ENCODE assay signal across 1 cellular context in the genomic region with DNA sequence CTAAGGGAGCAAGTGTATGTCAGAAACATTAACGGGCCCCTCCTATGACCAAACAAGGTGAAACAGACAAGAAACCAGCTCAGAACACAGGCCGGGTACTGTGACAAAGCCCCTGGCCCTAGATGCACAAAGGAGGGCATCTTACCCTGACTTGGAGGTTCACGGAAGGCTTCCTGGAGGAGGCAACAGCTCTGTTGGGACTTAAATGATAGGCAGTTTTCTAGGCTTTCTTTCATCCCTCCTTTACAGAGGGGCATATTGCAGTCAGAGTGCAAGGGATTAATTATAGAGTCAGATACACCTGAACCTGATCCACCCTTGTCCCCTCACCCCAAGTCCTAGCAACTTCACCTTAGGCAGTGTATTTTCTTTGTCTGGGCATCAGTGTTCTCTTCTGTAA.
TF ChIP-seq lines count a peak whose summit lies in the region.

No MANE protein-coding gene starts in this region.

TF ChIP-seq in HCT116, 20 proteins besides CTCF, POLR2A, EP300 and RAD21 (continued from another document):
- TF ChIP-seq, protein P1, sequence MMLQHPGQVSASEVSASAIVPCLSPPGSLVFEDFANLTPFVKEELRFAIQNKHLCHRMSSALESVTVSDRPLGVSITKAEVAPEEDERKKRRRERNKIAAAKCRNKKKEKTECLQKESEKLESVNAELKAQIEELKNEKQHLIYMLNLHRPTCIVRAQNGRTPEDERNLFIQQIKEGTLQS (IDR thresholded peaks at IDR 0.05) = no peak
- TF ChIP-seq SIN3A (IDR thresholded peaks at IDR 0.05; ENCODE audit: low read depth) (no peak), YY1 (IDR thresholded peaks at IDR 0.05; ENCODE audit: extremely low read depth, insufficient replicate concordance, low read depth, low read length) (no peak), FOSL1 (IDR thresholded peaks at IDR 0.05; ENCODE audit: low read depth) (no peak), EGR1 (IDR thresholded peaks at IDR 0.05; ENCODE audit: low read depth) (no peak), SRF (IDR thresholded peaks at IDR 0.05; ENCODE audit: low read depth) (no peak)
- TF ChIP-seq, protein P2, sequence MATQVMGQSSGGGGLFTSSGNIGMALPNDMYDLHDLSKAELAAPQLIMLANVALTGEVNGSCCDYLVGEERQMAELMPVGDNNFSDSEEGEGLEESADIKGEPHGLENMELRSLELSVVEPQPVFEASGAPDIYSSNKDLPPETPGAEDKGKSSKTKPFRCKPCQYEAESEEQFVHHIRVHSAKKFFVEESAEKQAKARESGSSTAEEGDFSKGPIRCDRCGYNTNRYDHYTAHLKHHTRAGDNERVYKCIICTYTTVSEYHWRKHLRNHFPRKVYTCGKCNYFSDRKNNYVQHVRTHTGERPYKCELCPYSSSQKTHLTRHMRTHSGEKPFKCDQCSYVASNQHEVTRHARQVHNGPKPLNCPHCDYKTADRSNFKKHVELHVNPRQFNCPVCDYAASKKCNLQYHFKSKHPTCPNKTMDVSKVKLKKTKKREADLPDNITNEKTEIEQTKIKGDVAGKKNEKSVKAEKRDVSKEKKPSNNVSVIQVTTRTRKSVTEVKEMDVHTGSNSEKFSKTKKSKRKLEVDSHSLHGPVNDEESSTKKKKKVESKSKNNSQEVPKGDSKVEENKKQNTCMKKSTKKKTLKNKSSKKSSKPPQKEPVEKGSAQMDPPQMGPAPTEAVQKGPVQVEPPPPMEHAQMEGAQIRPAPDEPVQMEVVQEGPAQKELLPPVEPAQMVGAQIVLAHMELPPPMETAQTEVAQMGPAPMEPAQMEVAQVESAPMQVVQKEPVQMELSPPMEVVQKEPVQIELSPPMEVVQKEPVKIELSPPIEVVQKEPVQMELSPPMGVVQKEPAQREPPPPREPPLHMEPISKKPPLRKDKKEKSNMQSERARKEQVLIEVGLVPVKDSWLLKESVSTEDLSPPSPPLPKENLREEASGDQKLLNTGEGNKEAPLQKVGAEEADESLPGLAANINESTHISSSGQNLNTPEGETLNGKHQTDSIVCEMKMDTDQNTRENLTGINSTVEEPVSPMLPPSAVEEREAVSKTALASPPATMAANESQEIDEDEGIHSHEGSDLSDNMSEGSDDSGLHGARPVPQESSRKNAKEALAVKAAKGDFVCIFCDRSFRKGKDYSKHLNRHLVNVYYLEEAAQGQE (IDR thresholded peaks at IDR 0.05; ENCODE audit: low read depth) = no peak
